In genomic region chr4:57865264-57865663, GRCh38 we compare ENCODE assay signal across 12 cellular contexts.
DNase-seq lines count a peak whose midpoint lies in the region; ATAC-seq lines count a peak whose summit lies in the region.
"Had no signal": no experiment of that assay in that cellular context is flagged by ENCODE, and none has a peak within 500 bp of the region (broad histone marks: within the 10 kb centered on the region; RNA-seq: fewer than 3 reads in every experiment).

No MANE protein-coding gene starts in this region.

- H3K36me3 ChIP-seq in BLaER1 treated with 17β-estradiol and CSF1 and Interleukin-3, amounts not matched to agents 10 nM and 100 nM: no peaks in the 10 kb centered on the region
- H3K36me3 ChIP-seq: thoracic aorta had no signal

- H3K27ac ChIP-seq in BLaER1 treated with 17β-estradiol and CSF1 and Interleukin-3, amounts not matched to agents 10 nM and 100 nM: no peak overlapping the region
- H3K27ac ChIP-seq: A549, thoracic aorta had no signal

- H3K4me2 ChIP-seq in BLaER1 treated with 17β-estradiol and CSF1 and Interleukin-3, amounts not matched to agents 10 nM and 100 nM: peak overlapping the region in 9 of 11 experiments; percentile 2 to 33 (median 25); a peak in 11 of 22 replicates
- H3K4me2 ChIP-seq: A549 had no signal

- H4K20me1 ChIP-seq in BLaER1 treated with 17β-estradiol and CSF1 and Interleukin-3, amounts not matched to agents 10 nM and 100 nM: no peaks in the 10 kb centered on the region

- H3K27me3 ChIP-seq in BLaER1 treated with 17β-estradiol and CSF1 and Interleukin-3, amounts not matched to agents 10 nM and 100 nM: no peaks in the 10 kb centered on the region

- peaks cover 0 to 19% (median 8%) of the 10 kb centered on the region in 10 experiments; a peak in 11 of 20 replicates for H3K4me1 ChIP-seq in BLaER1 treated with 17β-estradiol and CSF1 and Interleukin-3, amounts not matched to agents 10 nM and 100 nM
- H3K4me1 ChIP-seq: A549 had no signal

- no peak overlapping the region for H3K9ac ChIP-seq in BLaER1 treated with 17β-estradiol and CSF1 and Interleukin-3, amounts not matched to agents 10 nM and 100 nM

- no peaks in the 10 kb centered on the region for H3K9me3 ChIP-seq in BLaER1 treated with 17β-estradiol and CSF1 and Interleukin-3, amounts not matched to agents 10 nM and 100 nM (replicated peaks in 1 of 11)
- H3K9me3 ChIP-seq: A549, thoracic aorta had no signal

- DNase-seq in stimulated activated CD4-positive, alpha-beta T cell treated with anti-CD3 and anti-CD28 coated beads, Interleukin-2, amount 100 ng/mL, for 24 hours: no peak
- no peak for DNase-seq in NCI-H1092 (lab: John Stamatoyannopoulos, UW)
- DNase-seq in NCI-H446 treated with DMSO at 0.1 percent for 48 hours (lab: John Stamatoyannopoulos, UW): no peak
- DNase-seq in activated gamma-delta T cell (lab: John Stamatoyannopoulos, UW): no peak
- DNase-seq: activated CD8-positive, alpha-beta memory T cell treated with anti-CD3 and anti-CD28 coated beads, Interleukin-2, amount 50 U/mL, for 4 hours; NCI-H524 had no signal

- ATAC-seq in GM19324 (IDR thresholded peaks at IDR 0.05; ENCODE audit: low FRiP score, unreplicated experiment): peak; percentile 85
- ATAC-seq in HG02610 (IDR thresholded peaks at IDR 0.05; ENCODE audit: unreplicated experiment): peak; percentile 96
- ATAC-seq in HG03196 (IDR thresholded peaks at IDR 0.05; ENCODE audit: unreplicated experiment): peak; percentile 95
- ATAC-seq: A549 had no signal

- no peak overlapping the region for H3K4me3 ChIP-seq in BLaER1 treated with 17β-estradiol and CSF1 and Interleukin-3, amounts not matched to agents 10 nM and 100 nM
- H3K4me3 ChIP-seq: A549, thoracic aorta had no signal
